Comparison of ENCODE assay signal across 22 cellular contexts in genomic region chr4:59060002-59060846, GRCh38.
DNase-seq lines count a peak whose midpoint lies in the region; ATAC-seq, FAIRE-seq and TF ChIP-seq lines count a peak whose summit lies in the region.
"Had no signal": no experiment of that assay in that cellular context is flagged by ENCODE, and none has a peak within 500 bp of the region (broad histone marks: within the 10 kb centered on the region; RNA-seq: fewer than 3 reads in every experiment).

No MANE protein-coding gene starts in this region.

- H2BK15ac ChIP-seq in H1 (ENCODE audit: low read length) (no peak overlapping the region), neuronal stem cell (ENCODE audit: low read length) (no peak overlapping the region)

- H3K27me3 Mint-ChIP-seq in activated naive CD8-positive, alpha-beta T cell treated with anti-CD3 and anti-CD28 coated beads for 36 hours: no peaks in the 10 kb centered on the region
- H3K27me3 Mint-ChIP-seq in activated naive CD8-positive, alpha-beta T cell treated with anti-CD3 and anti-CD28 coated beads, Interleukin-2, amount 50 U/mL, for 24 hours: no peaks in the 10 kb centered on the region
- H3K27me3 Mint-ChIP-seq in glutamatergic neuron (ENCODE audit: unreplicated experiment): no peaks in the 10 kb centered on the region
- H3K27me3 Mint-ChIP-seq: CD4-positive, alpha-beta T cell had no signal

- FAIRE-seq in H1 (lab: Jason Lieb, UNC): no peak
- FAIRE-seq: A549, D721Med, G401.6, GM12891, GM19239, H54, HepG2 had no signal

- no peak overlapping the region for H2BK120ac ChIP-seq in H1 (replicated peaks; ENCODE audit: low read depth, low read length)
- no peak overlapping the region for H2BK120ac ChIP-seq in neuronal stem cell (ENCODE audit: low read depth, low read length)

- DNase-seq in activated naive CD8-positive, alpha-beta T cell treated with anti-CD3 and anti-CD28 coated beads for 36 hours: no peak
- no peak for DNase-seq in activated naive CD8-positive, alpha-beta T cell treated with anti-CD3 and anti-CD28 coated beads, Interleukin-2, amount 50 U/mL, for 24 hours
- DNase-seq in H1 (ENCODE audit: low read depth in 1 of 2, low spot score in 2 of 2) (no peak), neuronal stem cell (ENCODE audit: low spot score) (no peak), glutamatergic neuron (no peak)
- DNase-seq in activated effector memory CD4-positive, alpha-beta T cell treated with anti-CD3 and anti-CD28 coated beads, Interleukin-2, amount 50 U/mL, for 16 hours: no peak
- DNase-seq: AML-193; Caco-2; CD4-positive, alpha-beta T cell; GM23248; HFFc6 had no signal

- no peak overlapping the region for H3K18ac ChIP-seq in H1 (ENCODE audit: extremely low read depth, low read length)
- H3K18ac ChIP-seq in neuronal stem cell (ENCODE audit: low read length): peak overlapping the region; percentile 67

- no peak overlapping the region for H3K4me3 Mint-ChIP-seq in activated naive CD8-positive, alpha-beta T cell treated with anti-CD3 and anti-CD28 coated beads for 36 hours
- no peak overlapping the region for H3K4me3 Mint-ChIP-seq in activated naive CD8-positive, alpha-beta T cell treated with anti-CD3 and anti-CD28 coated beads, Interleukin-2, amount 50 U/mL, for 24 hours
- no peak overlapping the region for H3K4me3 Mint-ChIP-seq in glutamatergic neuron (ENCODE audit: unreplicated experiment)
- H3K4me3 Mint-ChIP-seq: CD4-positive, alpha-beta T cell; HFFc6 had no signal

- peaks cover 2% of the 10 kb centered on the region for H3K9me3 Mint-ChIP-seq in activated naive CD8-positive, alpha-beta T cell treated with anti-CD3 and anti-CD28 coated beads for 36 hours
- H3K9me3 Mint-ChIP-seq in activated naive CD8-positive, alpha-beta T cell treated with anti-CD3 and anti-CD28 coated beads, Interleukin-2, amount 50 U/mL, for 24 hours: peaks cover 4% of the 10 kb centered on the region
- peaks cover 2% of the 10 kb centered on the region for H3K9me3 Mint-ChIP-seq in glutamatergic neuron (ENCODE audit: unreplicated experiment)

- H3K4me1 ChIP-seq in H1 (replicated peaks in 1 of 4; ENCODE audit: control insufficient read depth in 3 of 4, insufficient read depth in 4 of 4, low read length in 3 of 4) (no peaks in the 10 kb centered on the region), neuronal stem cell (ENCODE audit: control insufficient read depth in 2 of 2, insufficient read depth in 1 of 2, low read depth in 1 of 2, low read length in 2 of 2) (no peaks in the 10 kb centered on the region)
- H3K4me1 ChIP-seq: Caco-2 had no signal

- H3K9ac ChIP-seq in H1 (replicated peaks in 1 of 4; ENCODE audit: extremely low read depth in 1 of 4, low read depth in 3 of 4, low read length in 3 of 4): no peak overlapping the region
- H3K9ac ChIP-seq in neuronal stem cell (ENCODE audit: low read depth, low read length, poor library complexity): no peak overlapping the region
- H3K9ac ChIP-seq: GM23248 had no signal

- H3K23ac ChIP-seq in H1 (ENCODE audit: insufficient read length) (no peak overlapping the region), neuronal stem cell (ENCODE audit: low read depth, low read length, poor library complexity) (no peak overlapping the region)

- TF ChIP-seq CTCF in H1 (IDR thresholded peaks at IDR 0.05; ENCODE audit: control extremely low read depth in 1 of 3, insufficient read depth in 1 of 3, low read depth in 1 of 3, low read length in 3 of 3): no peak
- no peak for TF ChIP-seq CTCF in glutamatergic neuron (IDR thresholded peaks at IDR 0.05; ENCODE audit: partially characterized antibody, unreplicated experiment)

- POLR2A ChIA-PET in H1 (lab: Charles Lee; ENCODE audit: partially characterized antibody): no interaction called here

- no peaks in the 10 kb centered on the region for H3K9me3 ChIP-seq in H1 (ENCODE audit: insufficient read depth in 2 of 2, low read depth in 1 of 2, low read length in 1 of 2)
- no peaks in the 10 kb centered on the region for H3K9me3 ChIP-seq in neuronal stem cell (replicated peaks in 1 of 2; ENCODE audit: control insufficient read depth in 2 of 2, insufficient read depth in 1 of 2, low read depth in 1 of 2, low read length in 2 of 2)
- H3K9me3 ChIP-seq: A549, Caco-2 had no signal

- H3K4ac ChIP-seq in H1 (replicated peaks; ENCODE audit: insufficient read length, low read depth, low read length) (no peak overlapping the region), neuronal stem cell (ENCODE audit: low read length) (no peak overlapping the region)

- CTCF ChIA-PET in H1 (lab: Charles Lee; ENCODE audit: partially characterized antibody): interaction anchor here (0.9 kb wide), 1 partner anchor 461 kb away, joined by 3 read pairs; no protein-coding TSS in a partner anchor

- no peaks in the 10 kb centered on the region for H4K20me1 ChIP-seq in H1 (replicated peaks in 1 of 2; ENCODE audit: control insufficient read depth in 1 of 2, insufficient read depth in 2 of 2, low read length in 2 of 2)

- H3K79me2 ChIP-seq in H1 (ENCODE audit: control insufficient read depth in 1 of 2, insufficient read depth in 2 of 2, low read length in 2 of 2): no peaks in the 10 kb centered on the region

- no peak overlapping the region for H3K56ac ChIP-seq in H1 (replicated peaks; ENCODE audit: insufficient read length, low read depth, low read length)

- no peak for ATAC-seq in activated naive CD8-positive, alpha-beta T cell treated with anti-CD3 and anti-CD28 coated beads, Interleukin-2, amount 50 U/mL, for 24 hours
- ATAC-seq in GM21528 (IDR thresholded peaks at IDR 0.05; ENCODE audit: low FRiP score, unreplicated experiment): no peak
- ATAC-seq: A549, HCT116, HepG2 had no signal

- H3K14ac ChIP-seq in H1 (ENCODE audit: insufficient read length): no peak overlapping the region
- no peak overlapping the region for H3K14ac ChIP-seq in neuronal stem cell (ENCODE audit: low read length)

- H3K4me1 Mint-ChIP-seq in activated naive CD8-positive, alpha-beta T cell treated with anti-CD3 and anti-CD28 coated beads for 36 hours: no peaks in the 10 kb centered on the region
- no peaks in the 10 kb centered on the region for H3K4me1 Mint-ChIP-seq in activated naive CD8-positive, alpha-beta T cell treated with anti-CD3 and anti-CD28 coated beads, Interleukin-2, amount 50 U/mL, for 24 hours
- H3K4me1 Mint-ChIP-seq in glutamatergic neuron (ENCODE audit: low read depth, unreplicated experiment): no peaks in the 10 kb centered on the region

- no peak for TF ChIP-seq POLR2A in H1 (IDR thresholded peaks at IDR 0.05; ENCODE audit: control extremely low read depth in 1 of 2, low read depth in 2 of 2, low read length in 2 of 2)

- no peaks in the 10 kb centered on the region for H3K36me3 Mint-ChIP-seq in activated naive CD8-positive, alpha-beta T cell treated with anti-CD3 and anti-CD28 coated beads for 36 hours
- H3K36me3 Mint-ChIP-seq in activated naive CD8-positive, alpha-beta T cell treated with anti-CD3 and anti-CD28 coated beads, Interleukin-2, amount 50 U/mL, for 24 hours (ENCODE audit: low read depth): no peaks in the 10 kb centered on the region
- H3K36me3 Mint-ChIP-seq in glutamatergic neuron (ENCODE audit: unreplicated experiment): no peaks in the 10 kb centered on the region

- H3K4me2 ChIP-seq in H1 (ENCODE audit: insufficient read depth in 1 of 2, low read depth in 2 of 2, low read length in 2 of 2) (no peak overlapping the region), neuronal stem cell (ENCODE audit: insufficient read depth, low read length, poor library complexity, severe bottlenecking) (no peak overlapping the region)
- H3K4me2 ChIP-seq: A549 had no signal

- H4K8ac ChIP-seq in H1 (ENCODE audit: extremely low read depth, insufficient read depth, low read length) (peak overlapping the region; percentile 31; the same call in 1 of the 2 replicates), neuronal stem cell (ENCODE audit: low read depth, low read length) (no peak overlapping the region)

- H3K79me1 ChIP-seq in H1 (ENCODE audit: low read depth, low read length) (no peaks in the 10 kb centered on the region), neuronal stem cell (ENCODE audit: low read depth, low read length) (no peaks in the 10 kb centered on the region)

- peak overlapping the region; percentile 12 for H3K27ac Mint-ChIP-seq in activated naive CD8-positive, alpha-beta T cell treated with anti-CD3 and anti-CD28 coated beads for 36 hours
- H3K27ac Mint-ChIP-seq in activated naive CD8-positive, alpha-beta T cell treated with anti-CD3 and anti-CD28 coated beads, Interleukin-2, amount 50 U/mL, for 24 hours: no peak overlapping the region
- H3K27ac Mint-ChIP-seq in glutamatergic neuron (ENCODE audit: unreplicated experiment): no peak overlapping the region
- H3K27ac Mint-ChIP-seq: CD4-positive, alpha-beta T cell; HFFc6 had no signal

- no peak overlapping the region for H3K27ac ChIP-seq in H1 (ENCODE audit: low read depth, low read length)
- H3K27ac ChIP-seq in neuronal stem cell (replicated peaks; ENCODE audit: low read length): no peak overlapping the region
- H3K27ac ChIP-seq: 22Rv1, A549, C4-2B, GM23248 had no signal

- no peak overlapping the region for H4K5ac ChIP-seq in H1 (ENCODE audit: insufficient read length, low read depth, low read length)

- no peaks in the 10 kb centered on the region; the same call in 1 of the 2 replicates for H3K23me2 ChIP-seq in H1 (ENCODE audit: low read depth, low read length)

- H2AFZ ChIP-seq in H1 (ENCODE audit: low read length) (no peak overlapping the region; the same call in 1 of the 2 replicates), neuronal stem cell (ENCODE audit: low read length) (no peak overlapping the region)
- H2AFZ ChIP-seq: GM23248 had no signal

- H2BK20ac ChIP-seq in H1 (ENCODE audit: low read length): no peak overlapping the region

- H2BK5ac ChIP-seq in H1 (ENCODE audit: low read depth, low read length) (no peak overlapping the region), neuronal stem cell (ENCODE audit: low read length) (no peak overlapping the region)

- H3K36me3 ChIP-seq in H1 (ENCODE audit: control insufficient read depth in 2 of 4, insufficient read depth in 4 of 4, low read length in 3 of 4) (no peaks in the 10 kb centered on the region), neuronal stem cell (replicated peaks in 1 of 2; ENCODE audit: control insufficient read depth in 2 of 2, insufficient read depth in 2 of 2, low read length in 2 of 2) (no peaks in the 10 kb centered on the region)

- no peak overlapping the region for H2BK12ac ChIP-seq in H1 (ENCODE audit: low read depth, low read length)
- H2BK12ac ChIP-seq in neuronal stem cell (ENCODE audit: low read length): no peak overlapping the region

- WGBS in H1 (ENCODE audit: extremely low coverage in 1 of 2, insufficient coverage in 1 of 2, insufficient read length in 1 of 2, insufficient replicate concordance in 2 of 2, low coverage in 1 of 2, low lambda C conversion rate in 2 of 2, missing lambda C conversion rate in 1 of 2), 2 experiments: 93% methylated on average over 13 of the region's 13 CpGs; no CpG with 5 or more reads in 1 of the 2 experiments
- WGBS in neuronal stem cell (ENCODE audit: extremely low coverage in 2 of 2, insufficient read length in 2 of 2, insufficient replicate concordance in 1 of 2), 2 donors: no CpG with 5 or more reads among the region's 13 CpGs

- H3K27me3 ChIP-seq in H1 (replicated peaks in 1 of 4; ENCODE audit: control insufficient read depth in 3 of 4, extremely low read depth in 1 of 4, insufficient read depth in 3 of 4, low read length in 3 of 4) (no peaks in the 10 kb centered on the region), neuronal stem cell (ENCODE audit: control insufficient read depth in 3 of 3, insufficient read depth in 3 of 3, low read depth in 1 of 3, low read length in 3 of 3) (no peaks in the 10 kb centered on the region)

- H4K91ac ChIP-seq in H1 (replicated peaks; ENCODE audit: insufficient read length, low read length) (no peak overlapping the region), neuronal stem cell (ENCODE audit: low read depth, low read length, poor library complexity) (no peak overlapping the region)

- TF ChIP-seq EP300 in H1 (IDR thresholded peaks at IDR 0.05; ENCODE audit: borderline replicate concordance in 1 of 2, low read depth in 2 of 2, low read length in 2 of 2): no peak

- H3K4me3 ChIP-seq in H1 (ENCODE audit: extremely low read depth in 1 of 4, insufficient read depth in 2 of 4, low read depth in 3 of 4, low read length in 4 of 4) (no peak overlapping the region), neuronal stem cell (ENCODE audit: low read length in 2 of 2) (no peak overlapping the region)
- H3K4me3 ChIP-seq: A549, GM23248 had no signal

- H2AK5ac ChIP-seq in H1 (ENCODE audit: low read depth, low read length) (no peak overlapping the region), neuronal stem cell (ENCODE audit: low read depth, low read length) (no peak overlapping the region)

- no peak for TF ChIP-seq RAD21 in H1 (IDR thresholded peaks at IDR 0.05 in 1 of 2, conservative IDR thresholded peaks at IDR 0.05 in 1 of 2; ENCODE audit: low read depth in 2 of 2, low read length in 2 of 2)
